Comparison of ENCODE assay signal across 27 cellular contexts in genomic region chr1:64315402-64315801, GRCh38.
A peak's percentile ranks its signal among the peaks of the same experiment; 100 is the strongest.
DNase-seq lines count a peak whose midpoint lies in the region; ATAC-seq, FAIRE-seq and TF ChIP-seq lines count a peak whose summit lies in the region.
"Had no signal": no experiment of that assay in that cellular context is flagged by ENCODE, and none has a peak within 500 bp of the region (broad histone marks: within the 10 kb centered on the region; RNA-seq: fewer than 3 reads in every experiment).

No MANE protein-coding gene starts in this region.

- WGBS in HepG2 (ENCODE audit: low lambda C conversion rate), result 19% methylated on average over 5 of the region's 5 CpGs
- 70% methylated on average over 4 of the region's 5 CpGs for WGBS in right lobe of liver (ENCODE audit: insufficient coverage, low coverage, low lambda C conversion rate, missing lambda C conversion rate)

- DNase-seq in HepG2 (ENCODE audit: low spot score) (no peak), right lobe of liver (no peak), HT1080 (ENCODE audit: low read depth) (peak; percentile 32), left colon (no peak)
- DNase-seq in activated T-cell treated with anti-CD3 and anti-CD28 coated beads, Interleukin-2, amount 50 U/mL, for 24 hours, result no peak
- DNase-seq in effector CD4-positive, alpha-beta T cell, result no peak
- DNase-seq in stimulated activated CD4-positive, alpha-beta T cell treated with anti-CD3 and anti-CD28 coated beads, Interleukin-2, amount 100 ng/mL, for 24 hours, result no peak
- DNase-seq: CD4-positive, CD25-positive, alpha-beta regulatory T cell; DMS153; GOT3; Karpas-422; MG63; NCI-H1105 treated with DMSO at 0.1 percent for 48 hours; NCI-H146; NCI-H1930; NCI-H2107; NCI-H446; NCI-H524 treated with DMSO at 0.1 percent for 48 hours; NCI-H774; PC-9; SJCRH30 had no signal

- H3K4me3 ChIP-seq in HepG2 (replicated peaks in 1 of 3; ENCODE audit: insufficient read depth in 1 of 3, low read depth in 2 of 3, low read length in 3 of 3) (no peak overlapping the region), right lobe of liver (no peak overlapping the region)
- H3K4me3 ChIP-seq: BLaER1, MG63, PC-9, SJCRH30 had no signal

- peaks cover 6% of the 10 kb centered on the region for H3K27me3 Mint-ChIP-seq in activated T-cell treated with anti-CD3 and anti-CD28 coated beads, Interleukin-2, amount 50 U/mL, for 24 hours

- H3K4me1 Mint-ChIP-seq in activated T-cell treated with anti-CD3 and anti-CD28 coated beads, Interleukin-2, amount 50 U/mL, for 24 hours (ENCODE audit: low read depth), result no peaks in the 10 kb centered on the region
- H3K4me1 Mint-ChIP-seq: CD4-positive, CD25-positive, alpha-beta regulatory T cell had no signal

- H3K9me3 ChIP-seq in HepG2 (ENCODE audit: low read length) (no peaks in the 10 kb centered on the region), right lobe of liver (no peaks in the 10 kb centered on the region)
- H3K9me3 ChIP-seq: BLaER1, MG63, SJCRH30 had no signal

- H3K4me1 ChIP-seq in HepG2 (ENCODE audit: insufficient read depth, low read length), result no peaks in the 10 kb centered on the region
- H3K4me1 ChIP-seq in right lobe of liver, result no peaks in the 10 kb centered on the region
- H3K4me1 ChIP-seq: BLaER1, SJCRH30 had no signal

- TF ChIP-seq POLR2A in HepG2 (IDR thresholded peaks at IDR 0.05; ENCODE audit: insufficient read depth in 1 of 2, low read depth in 2 of 2, low read length in 2 of 2) (no peak), right lobe of liver (IDR thresholded peaks at IDR 0.05) (no peak)

- no peaks in the 10 kb centered on the region for H3K36me3 ChIP-seq in HepG2 (replicated peaks in 1 of 2; ENCODE audit: control insufficient read depth in 1 of 2, insufficient read depth in 2 of 2, low read length in 2 of 2)
- H3K36me3 ChIP-seq in right lobe of liver, result no peaks in the 10 kb centered on the region
- H3K36me3 ChIP-seq: BLaER1, MG63, SJCRH30 had no signal

- no peaks in the 10 kb centered on the region for H4K20me1 ChIP-seq in HepG2 (ENCODE audit: insufficient read depth, low read length)
- H4K20me1 ChIP-seq: BLaER1 had no signal

- H3K27me3 ChIP-seq in HepG2 (ENCODE audit: control insufficient read depth in 1 of 2, insufficient read depth in 2 of 2, low read length in 2 of 2) (no peaks in the 10 kb centered on the region; a peak in 1 of 5 replicates), right lobe of liver (no peaks in the 10 kb centered on the region)
- H3K27me3 ChIP-seq: BLaER1, MG63 had no signal

- H2AFZ ChIP-seq in HepG2 (ENCODE audit: low read length), result no peak overlapping the region
- H2AFZ ChIP-seq: PC-9 had no signal

- no peak overlapping the region for H3K27ac Mint-ChIP-seq in activated T-cell treated with anti-CD3 and anti-CD28 coated beads, Interleukin-2, amount 50 U/mL, for 24 hours
- H3K27ac Mint-ChIP-seq: CD4-positive, CD25-positive, alpha-beta regulatory T cell had no signal

- H3K36me3 Mint-ChIP-seq in activated T-cell treated with anti-CD3 and anti-CD28 coated beads, Interleukin-2, amount 50 U/mL, for 24 hours (ENCODE audit: low read depth), result no peaks in the 10 kb centered on the region
- H3K36me3 Mint-ChIP-seq: CD4-positive, CD25-positive, alpha-beta regulatory T cell had no signal

- TF ChIP-seq CTCF in HepG2 (CRISPR knock-in tag; IDR thresholded peaks at IDR 0.05), result no peak
- TF ChIP-seq CTCF in right lobe of liver (IDR thresholded peaks at IDR 0.05), result no peak

- no peak overlapping the region for H3K4me2 ChIP-seq in HepG2 (ENCODE audit: low read depth, low read length)
- H3K4me2 ChIP-seq: BLaER1, PC-9 had no signal

- H3K79me2 ChIP-seq in HepG2 (ENCODE audit: insufficient read depth, low read length), result no peaks in the 10 kb centered on the region

- H3K9ac ChIP-seq in HepG2 (ENCODE audit: insufficient read depth, low read depth, low read length), result no peak overlapping the region
- H3K9ac ChIP-seq: BLaER1 had no signal

- in situ Hi-C loops in HepG2 (cut with HindIII; ENCODE audit: extremely low pct_ligation_motif_present, low pct_unique_long_range_greater_than_20kb), result no loop called here

- intact Hi-C loops in HepG2 (cut with micrococcal nuclease; ENCODE audit: unreplicated experiment), result no loop called here
- intact Hi-C loops in right lobe of liver (cut with DNase I), result no loop called here
- intact Hi-C loops in left colon (cut with DNase I, micrococcal nuclease), result no loop called here

- H3K27ac ChIP-seq in HepG2 (ENCODE audit: extremely low read length, insufficient read depth, low read length) (no peak overlapping the region), right lobe of liver (no peak overlapping the region)
- H3K27ac ChIP-seq: BLaER1, HL-60, PC-9, SJCRH30 had no signal

- H3K9me3 Mint-ChIP-seq in activated T-cell treated with anti-CD3 and anti-CD28 coated beads, Interleukin-2, amount 50 U/mL, for 24 hours, result no peaks in the 10 kb centered on the region
- H3K9me3 Mint-ChIP-seq: CD4-positive, CD25-positive, alpha-beta regulatory T cell had no signal

- no peak for FAIRE-seq in HepG2 (lab: Jason Lieb, UNC)
- FAIRE-seq: G401.6 had no signal

- no peak overlapping the region for H3K4me3 Mint-ChIP-seq in activated T-cell treated with anti-CD3 and anti-CD28 coated beads, Interleukin-2, amount 50 U/mL, for 24 hours
- H3K4me3 Mint-ChIP-seq: CD4-positive, CD25-positive, alpha-beta regulatory T cell had no signal

- ATAC-seq in HepG2 (no peak), right lobe of liver (no peak), left colon (peak; percentile 69)
- ATAC-seq: HCT116, Right ventricle myocardium inferior, SK-N-SH treated with all-trans-retinoic acid at 6 μM for 48 hours had no signal

- CTCF ChIA-PET in HepG2 (lab: Yijun Ruan, JAX; ENCODE audit: low intra/inter-chr PET ratio, low total read pairs), result no interaction called here

- BruUV-seq in HepG2 (replicated peaks; lab: Mats Ljungman, UMichigan), result no TSS peak

- POLR2A ChIA-PET in HepG2 (lab: Yijun Ruan, JAX), result no interaction called here

- TF ChIP-seq EP300 in HepG2 (IDR thresholded peaks at IDR 0.05; ENCODE audit: low read depth in 2 of 2, low read length in 2 of 2), result no peak
- TF ChIP-seq EP300 in HepG2 (CRISPR knock-in tag; IDR thresholded peaks at IDR 0.05; ENCODE audit: borderline replicate concordance), result no peak

- TF ChIP-seq RAD21 in HepG2 (CRISPR knock-in tag; IDR thresholded peaks at IDR 0.05), result no peak

TF ChIP-seq in HepG2, 621 proteins besides CTCF, POLR2A, EP300 and RAD21:
- 0 out of 2 replicates have a peak, but pooled peaks have one; percentile 10 for TF ChIP-seq CREB1 (IDR thresholded peaks at IDR 0.05)
- TF ChIP-seq CREB1 (CRISPR knock-in tag; IDR thresholded peaks at IDR 0.05), result no peak
- no peak for TF ChIP-seq ATF7-NPFF (CRISPR knock-in tag; IDR thresholded peaks at IDR 0.05; ENCODE audit: low read depth)
- no peak for TF ChIP-seq PHF20 (CRISPR knock-in tag; IDR thresholded peaks at IDR 0.05)
- TF ChIP-seq, protein P1, sequence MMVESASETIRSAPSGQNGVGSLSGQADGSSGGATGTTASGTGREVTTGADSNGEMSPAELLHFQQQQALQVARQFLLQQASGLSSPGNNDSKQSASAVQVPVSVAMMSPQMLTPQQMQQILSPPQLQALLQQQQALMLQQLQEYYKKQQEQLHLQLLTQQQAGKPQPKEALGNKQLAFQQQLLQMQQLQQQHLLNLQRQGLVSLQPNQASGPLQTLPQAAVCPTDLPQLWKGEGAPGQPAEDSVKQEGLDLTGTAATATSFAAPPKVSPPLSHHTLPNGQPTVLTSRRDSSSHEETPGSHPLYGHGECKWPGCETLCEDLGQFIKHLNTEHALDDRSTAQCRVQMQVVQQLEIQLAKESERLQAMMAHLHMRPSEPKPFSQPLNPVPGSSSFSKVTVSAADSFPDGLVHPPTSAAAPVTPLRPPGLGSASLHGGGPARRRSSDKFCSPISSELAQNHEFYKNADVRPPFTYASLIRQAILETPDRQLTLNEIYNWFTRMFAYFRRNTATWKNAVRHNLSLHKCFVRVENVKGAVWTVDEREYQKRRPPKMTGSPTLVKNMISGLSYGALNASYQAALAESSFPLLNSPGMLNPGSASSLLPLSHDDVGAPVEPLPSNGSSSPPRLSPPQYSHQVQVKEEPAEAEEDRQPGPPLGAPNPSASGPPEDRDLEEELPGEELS (CRISPR knock-in tag; IDR thresholded peaks at IDR 0.05), result no peak
- no peak for TF ChIP-seq NFIC (IDR thresholded peaks at IDR 0.05; ENCODE audit: low read length)
- TF ChIP-seq ZNF335 (CRISPR knock-in tag; IDR thresholded peaks at IDR 0.05), result no peak
